In genomic region chr5:177609076-177610059, GRCh38 we compare ENCODE assay signal across 13 cellular contexts.
"Had no signal": no experiment of that assay in that cellular context is flagged by ENCODE, and none has a peak within 500 bp of the region (broad histone marks: within the 10 kb centered on the region; RNA-seq: fewer than 3 reads in every experiment).

No MANE protein-coding gene starts in this region.

- H3K36me3 ChIP-seq: cardiac muscle cell, pancreas had no signal

- H3K9me3 Mint-ChIP-seq: activated T-helper 2 cell treated with anti-CD3 and anti-CD28 coated beads, Interferon-gamma antibody, Interleukin-2, Interleukin-4, amounts not matched to agents 10 μg/mL and 5 μg/mL and 100 μg/mL, durations not matched to agents 14 hours and 24 hours and 36 hours; neural crest cell; stimulated activated memory B cell treated with anti-CD40 and anti-IgM and Interleukin-4, amounts not matched to agents 10 μg/mL and 1 μg/mL and 100 μg/mL, for 72 hours had no signal

- H3K4me3 Mint-ChIP-seq: stimulated activated memory B cell treated with anti-CD40 and anti-IgM and Interleukin-4, amounts not matched to agents 10 μg/mL and 1 μg/mL and 100 μg/mL, for 72 hours had no signal

- H3K4me3 ChIP-seq: cardiac muscle cell, dorsolateral prefrontal cortex, pancreas, tibial nerve had no signal

- ATAC-seq: pancreas; stimulated activated memory B cell treated with anti-CD40 and anti-IgM and Interleukin-4, amounts not matched to agents 10 μg/mL and 1 μg/mL and 100 μg/mL, for 72 hours had no signal

- H3K27ac ChIP-seq: pancreas, tibial nerve had no signal

- H3K27me3 ChIP-seq: cardiac muscle cell, dorsolateral prefrontal cortex, pancreas, tibial nerve had no signal

- DNase-seq: activated CD4-positive, alpha-beta T cell treated with anti-CD3 and anti-CD28 coated beads, Interleukin-2, amount 50 U/mL, for 1 hour; activated naive CD4-positive, alpha-beta T cell treated with anti-CD3 and anti-CD28 coated beads, Interleukin-2, amount 50 U/mL, for 16 hours; activated T-cell treated with anti-CD3 and anti-CD28 coated beads for 4 hours; erythroblast; islet precursor cell; T-helper 9 cell had no signal

- H3K27ac Mint-ChIP-seq: activated T-helper 2 cell treated with anti-CD3 and anti-CD28 coated beads, Interferon-gamma antibody, Interleukin-2, Interleukin-4, amounts not matched to agents 10 μg/mL and 5 μg/mL and 100 μg/mL, durations not matched to agents 14 hours and 24 hours and 36 hours; stimulated activated memory B cell treated with anti-CD40 and anti-IgM and Interleukin-4, amounts not matched to agents 10 μg/mL and 1 μg/mL and 100 μg/mL, for 72 hours had no signal
